Comparison of ENCODE assay signal across 8 cellular contexts in genomic region chr3:39384665-39385000, GRCh38. TPM values are rescaled to one million over a fixed set of nuclear protein-coding genes. Genes with fewer than 3 reads are reported as not detected.
DNase-seq lines count a peak whose midpoint lies in the region; ATAC-seq and TF ChIP-seq lines count a peak whose summit lies in the region.

No MANE protein-coding gene starts in this region.

- WGBS in IMR-90 (ENCODE audit: extremely low coverage in 2 of 2, insufficient read length in 1 of 2), 2 experiments: 70% methylated on average over 7 of the region's 14 CpGs; no CpG with 5 or more reads in 1 of the 2 experiments

- DNase-seq in IMR-90 (no peak), chondrocyte (ENCODE audit: low spot score) (no peak), naive B cell (no peak), pons (ENCODE audit: low spot score) (no peak), NCI-H446 (lab: John Stamatoyannopoulos, UW) (no peak)
- DNase-seq in stimulated activated CD4-positive, alpha-beta T cell treated with anti-CD3 and anti-CD28 coated beads, Interleukin-15, amount 100 ng/mL, for 24 hours: no peak
- no peak for DNase-seq in stimulated activated CD4-positive, alpha-beta T cell treated with anti-CD3 and anti-CD28 coated beads, Interleukin-4, amount 100 ng/mL, for 24 hours

- ATAC-seq in IMR-90 (ENCODE audit: low read depth) (no peak), naive B cell (ENCODE audit: low read depth in 2 of 2) (no peak)

- H3K4me1 ChIP-seq in ACC112 (ENCODE audit: control insufficient read depth, insufficient read depth, low read length, unreplicated experiment) (peaks cover 17% of the 10 kb centered on the region), IMR-90 (ENCODE audit: control insufficient read depth, insufficient read depth, low read length) (peaks cover 5% of the 10 kb centered on the region; the same call in 1 of the 2 replicates)

- no peak for TF ChIP-seq CTCF in IMR-90 (conservative IDR thresholded peaks at IDR 0.05; ENCODE audit: low read depth, low read length)
- no peak for TF ChIP-seq CTCF in chondrocyte (IDR thresholded peaks at IDR 0.05)

- H3K9me3 Mint-ChIP-seq in chondrocyte (ENCODE audit: low read depth) (no peaks in the 10 kb centered on the region), naive B cell (no peaks in the 10 kb centered on the region)

- peaks cover 23 to 61% of the 10 kb centered on the region in 2 experiments for H3K79me1 ChIP-seq in IMR-90 (ENCODE audit: low read depth in 1 of 2, low read length in 2 of 2)

- CTCF ChIA-PET in IMR-90 (lab: Yijun Ruan, JAX): no interaction called here

- TF ChIP-seq POLR2A in IMR-90 (IDR thresholded peaks at IDR 0.05; ENCODE audit: low read depth, low read length): no peak

- POLR2A ChIA-PET in IMR-90 (lab: Charles Lee; ENCODE audit: unreplicated experiment): no interaction called here

- H2BK120ac ChIP-seq in IMR-90 (ENCODE audit: low read depth, low read length): no peak overlapping the region

- H3K27me3 ChIP-seq in ACC112 (ENCODE audit: insufficient read depth, low read length) (no peaks in the 10 kb centered on the region), IMR-90 (ENCODE audit: control insufficient read depth, insufficient read depth, low read length) (no peaks in the 10 kb centered on the region)

- peaks cover 44% of the 10 kb centered on the region for H3K79me2 ChIP-seq in ACC112 (ENCODE audit: control insufficient read depth, insufficient read depth, low read length, unreplicated experiment)

- no peak overlapping the region for H3K9ac ChIP-seq in IMR-90 (ENCODE audit: low read depth, low read length)

- no peak overlapping the region for H4K91ac ChIP-seq in IMR-90 (ENCODE audit: insufficient read depth, low read depth, low read length)

- intact Hi-C loops in IMR-90 (cut with micrococcal nuclease): loop anchor here (1.0 to 5.0 kb wide), 2 partner anchors 22 to 277 kb away; partner anchors contain the start of genes GORASP1, RPSA and TTC21A

- H3K36me3 Mint-ChIP-seq in chondrocyte (ENCODE audit: low read depth): peaks cover 2% of the 10 kb centered on the region
- H3K36me3 Mint-ChIP-seq in naive B cell: peaks cover 0 to 6% of the 10 kb centered on the region in 2 donors

- H3K4me1 Mint-ChIP-seq in chondrocyte (ENCODE audit: low read depth) (peaks cover 30% of the 10 kb centered on the region), naive B cell (peaks cover 52 to 64% (median 56%) of the 10 kb centered on the region in 3 donors)

- H3K27ac ChIP-seq in ACC112 (ENCODE audit: low read depth, low read length) (no peak overlapping the region), IMR-90 (ENCODE audit: insufficient read depth, low read length) (no peak overlapping the region)

- in situ Hi-C loops in IMR-90 (cut with MboI; ENCODE audit: low sequenced_read_pairs): no loop called here

- H3K4me3 Mint-ChIP-seq in chondrocyte (ENCODE audit: unreplicated experiment) (peak overlapping the region; percentile 99), naive B cell (peak overlapping the region; percentile 91 to 100 (median 98))

- TSS peak; percentile 53 for BruUV-seq in IMR-90 (replicated peaks; lab: Mats Ljungman, UMichigan)

- peak overlapping the region; percentile 62 for H3K4me2 ChIP-seq in IMR-90 (ENCODE audit: low read depth, low read length)

- no peak overlapping the region for H3K56ac ChIP-seq in IMR-90 (ENCODE audit: extremely low read depth, insufficient read depth, low read length)

- no peak overlapping the region for H4K8ac ChIP-seq in IMR-90 (ENCODE audit: low read depth in 2 of 2, low read length in 2 of 2)

- H3K36me3 ChIP-seq in ACC112 (ENCODE audit: insufficient read depth, low read length) (no peaks in the 10 kb centered on the region), IMR-90 (ENCODE audit: control insufficient read depth, insufficient read depth, low read length) (no peaks in the 10 kb centered on the region)

- H2BK15ac ChIP-seq in IMR-90 (ENCODE audit: low read depth, low read length): no peak overlapping the region

- H3K27me3 Mint-ChIP-seq in chondrocyte (ENCODE audit: low read depth) (no peaks in the 10 kb centered on the region), naive B cell (no peaks in the 10 kb centered on the region)

- peaks cover 17% of the 10 kb centered on the region; the same call in 1 of the 2 replicates for H3K9me1 ChIP-seq in IMR-90 (ENCODE audit: insufficient read depth, low read length)

- H2AFZ ChIP-seq in ACC112 (ENCODE audit: low read length, unreplicated experiment): no peak overlapping the region
- H2AFZ ChIP-seq in IMR-90 (replicated peaks; ENCODE audit: low read length, poor library complexity): peak overlapping the region; percentile 98

- H3K4me3 ChIP-seq in ACC112 (ENCODE audit: low read depth, low read length): peak overlapping the region; percentile 88
- peak overlapping the region; percentile 31 for H3K4me3 ChIP-seq in IMR-90 (ENCODE audit: insufficient read depth, low read depth, low read length)

- no peak overlapping the region for H3K23ac ChIP-seq in IMR-90 (ENCODE audit: low read depth, low read length)

- H2AK9ac ChIP-seq in IMR-90 (replicated peaks; ENCODE audit: low read depth, low read length, poor library complexity): no peak overlapping the region

- no peak overlapping the region for H4K5ac ChIP-seq in IMR-90 (ENCODE audit: low read depth, low read length)

- H2BK5ac ChIP-seq in IMR-90 (ENCODE audit: low read depth, low read length, poor library complexity, severe bottlenecking): no peak overlapping the region

- no peak overlapping the region for H2AK5ac ChIP-seq in IMR-90 (ENCODE audit: low read depth, low read length)

- H3K9me3 ChIP-seq in IMR-90 (ENCODE audit: control insufficient read depth, insufficient read depth, low read length): no peaks in the 10 kb centered on the region

- no peak overlapping the region for H3K14ac ChIP-seq in IMR-90 (replicated peaks; ENCODE audit: low read depth, low read length)

- H3K4ac ChIP-seq in IMR-90 (ENCODE audit: low read depth, low read length): no peak overlapping the region

- no peak overlapping the region for H2BK20ac ChIP-seq in IMR-90 (ENCODE audit: low read depth, low read length)

- H3K27ac Mint-ChIP-seq in chondrocyte (ENCODE audit: unreplicated experiment) (peak overlapping the region; percentile 100), naive B cell (peak overlapping the region; percentile 61 to 100 (median 98))

- no peak overlapping the region for H3K18ac ChIP-seq in IMR-90 (ENCODE audit: low read depth, low read length)

- peaks cover 43% of the 10 kb centered on the region for H4K20me1 ChIP-seq in IMR-90 (ENCODE audit: insufficient read depth, low read length)

- dilution Hi-C loops in IMR-90 (cut with HindIII; ENCODE audit: low sequenced_read_pairs, unreplicated experiment): no loop called here

- no peak for TF ChIP-seq RAD21 in IMR-90 (IDR thresholded peaks at IDR 0.05; ENCODE audit: low read length)

TF ChIP-seq in IMR-90, 13 proteins besides CTCF, POLR2A, EP300 and RAD21:
- TF ChIP-seq MAZ (IDR thresholded peaks at IDR 0.05; ENCODE audit: borderline replicate concordance, low read depth, low read length): no peak
- no peak for TF ChIP-seq FOS (IDR thresholded peaks at IDR 0.05; ENCODE audit: low read depth, low read length)
TF ChIP-seq in IMR-90: peak in this region for 0.

RNA-seq across cellular contexts. Expression of gene SLC25A38, which starts 1.5 kb away (rescaled TPM):
- 16.1 and 17.4 TPM in 2 replicates for total RNA-seq in IMR-90 (2012; rRNA removed)
- 22.5 and 22.6 TPM in 2 replicates for polyA plus RNA-seq in IMR-90 (2012; rRNA removed)
- polyA plus RNA-seq in IMR-90 (2012; cell fraction: cytosol; rRNA removed): 14.0 and 19.3 TPM in 2 replicates
- 31.8 and 32.5 TPM in 2 replicates for polyA plus RNA-seq in IMR-90 (2012; cell fraction: nucleus; rRNA removed; ENCODE audit: low replicate concordance)
- total RNA-seq in chondrocyte: 26.3 to 29.5 TPM (median 26.5 TPM) in 3 replicates
- polyA plus RNA-seq in naive B cell (ENCODE audit: low read depth in 6 of 6): 10 to 100 TPM; 44.4 to 70.4 (median 56.5) TPM

RNA-seq across cellular contexts. Expression of gene RPSA, which starts 21.9 kb away (rescaled TPM):
- 1,415 and 1,531 TPM in 2 replicates for total RNA-seq in IMR-90 (2012; rRNA removed)
- 2,710 and 2,851 TPM in 2 replicates for polyA plus RNA-seq in IMR-90 (2012; rRNA removed)
- polyA plus RNA-seq in IMR-90 (2012; cell fraction: cytosol; rRNA removed): 2,400 and 3,145 TPM in 2 replicates
- polyA plus RNA-seq in IMR-90 (2012; cell fraction: nucleus; rRNA removed; ENCODE audit: low replicate concordance): 832 and 1,064 TPM in 2 replicates
- 714 to 870 TPM (median 723 TPM) in 3 replicates for total RNA-seq in chondrocyte
- 1,000 to 10,000 TPM; 1,144 to 1,512 (median 1,204) TPM for polyA plus RNA-seq in naive B cell (ENCODE audit: low read depth in 6 of 6)

RNA-seq across cellular contexts. Expression of gene CCR8, which starts 55.1 kb away (rescaled TPM):
- total RNA-seq in IMR-90 (2012; rRNA removed) (not detected in 2 replicates), chondrocyte (not detected in 3 replicates)
- polyA plus RNA-seq in IMR-90 (2012; rRNA removed) (not detected in 2 replicates), naive B cell (ENCODE audit: low read depth in 6 of 6) (not detected)
- polyA plus RNA-seq in IMR-90 (2012; cell fraction: cytosol; rRNA removed): not detected in 2 replicates
- polyA plus RNA-seq in IMR-90 (2012; cell fraction: nucleus; rRNA removed; ENCODE audit: low replicate concordance): not detected in 2 replicates
